ENCODE assay signal across 9 cellular contexts in the genomic region with DNA sequence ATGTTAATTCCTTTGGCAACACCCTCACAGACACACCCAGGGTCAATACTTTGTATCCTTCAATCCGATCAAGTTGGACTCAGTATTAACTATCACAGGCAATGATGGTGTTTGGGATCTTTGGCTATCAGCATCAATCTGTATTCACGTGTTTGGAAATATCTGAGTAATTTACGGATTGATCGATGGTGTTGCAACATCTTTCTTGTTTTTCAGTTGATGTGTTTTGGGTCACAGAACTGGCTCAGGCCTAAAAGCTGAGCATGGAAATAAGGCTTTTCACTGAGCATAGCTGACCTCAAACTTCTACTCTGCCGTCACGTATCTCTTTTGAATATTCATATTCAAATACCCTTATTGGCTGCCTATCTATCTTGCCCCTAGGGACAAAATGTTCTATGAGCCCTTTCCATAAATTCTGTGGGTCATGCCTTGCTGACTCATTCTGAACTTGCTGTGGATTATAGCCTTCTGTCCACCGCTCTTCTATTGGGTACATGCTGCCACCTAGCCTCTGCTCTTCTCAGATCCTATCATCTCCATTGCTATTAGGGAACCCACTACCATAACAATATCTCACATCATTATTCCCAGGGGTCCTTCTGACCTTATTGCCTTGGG.
DNase-seq lines count a peak whose midpoint lies in the region; ATAC-seq and TF ChIP-seq lines count a peak whose summit lies in the region.
"Had no signal": no experiment of that assay in that cellular context is flagged by ENCODE, and none has a peak within 500 bp of the region (broad histone marks: within the 10 kb centered on the region; RNA-seq: fewer than 3 reads in every experiment).

No MANE protein-coding gene starts in this region.

- H3K4me1 Mint-ChIP-seq in progenitor cell of endocrine pancreas (ENCODE audit: low read depth) = no peaks in the 10 kb centered on the region

- TF ChIP-seq CTCF in progenitor cell of endocrine pancreas (IDR thresholded peaks at IDR 0.05; ENCODE audit: unreplicated experiment) = no peak

- no peak overlapping the region for H3K4me3 Mint-ChIP-seq in progenitor cell of endocrine pancreas (ENCODE audit: low read depth)

- H3K27ac Mint-ChIP-seq in progenitor cell of endocrine pancreas = peak overlapping the region; percentile 12

- H3K36me3 Mint-ChIP-seq in progenitor cell of endocrine pancreas (ENCODE audit: insufficient read depth) = no peaks in the 10 kb centered on the region

- peak; percentile 39 for DNase-seq in GM04504 (ENCODE audit: low read depth)
- peak; percentile 7 for DNase-seq in NCI-H2029 (lab: John Stamatoyannopoulos, UW)
- DNase-seq in dedifferentiated amniotic fluid mesenchymal stem cell (ENCODE audit: extremely low spot score) = peak; percentile 54
- no peak for DNase-seq in progenitor cell of endocrine pancreas (ENCODE audit: low spot score, unreplicated experiment)
- no peak for DNase-seq in NCI-H2196 (lab: John Stamatoyannopoulos, UW; ENCODE audit: unreplicated experiment)

- H3K27me3 Mint-ChIP-seq in progenitor cell of endocrine pancreas = peaks cover 10% of the 10 kb centered on the region

- no peak for ATAC-seq in GM18520 (IDR thresholded peaks at IDR 0.05; ENCODE audit: unreplicated experiment)
- ATAC-seq in GM21717 (IDR thresholded peaks at IDR 0.05; ENCODE audit: unreplicated experiment) = no peak
- no peak for ATAC-seq in esophagus mucosa
- ATAC-seq: activated CD4-positive, CD25-positive, alpha-beta regulatory T cell treated with anti-CD3 and anti-CD28 coated beads, Interleukin-2, amount 50 U/mL, for 24 hours had no signal

- H3K9me3 Mint-ChIP-seq in progenitor cell of endocrine pancreas (ENCODE audit: low read depth) = peaks cover 3% of the 10 kb centered on the region

Comparison
In these comparisons a context has a peak if more than half of its experiments do, and no peak if none do; other contexts are left out.
1. DNase-seq: peak in GM04504 (single experiment), NCI-H2029 (single experiment) and dedifferentiated amniotic fluid mesenchymal stem cell (single experiment); none in progenitor cell of endocrine pancreas (single experiment) and NCI-H2196 (single experiment).